ENCODE assay signal across 1 cellular context in the genomic region with DNA sequence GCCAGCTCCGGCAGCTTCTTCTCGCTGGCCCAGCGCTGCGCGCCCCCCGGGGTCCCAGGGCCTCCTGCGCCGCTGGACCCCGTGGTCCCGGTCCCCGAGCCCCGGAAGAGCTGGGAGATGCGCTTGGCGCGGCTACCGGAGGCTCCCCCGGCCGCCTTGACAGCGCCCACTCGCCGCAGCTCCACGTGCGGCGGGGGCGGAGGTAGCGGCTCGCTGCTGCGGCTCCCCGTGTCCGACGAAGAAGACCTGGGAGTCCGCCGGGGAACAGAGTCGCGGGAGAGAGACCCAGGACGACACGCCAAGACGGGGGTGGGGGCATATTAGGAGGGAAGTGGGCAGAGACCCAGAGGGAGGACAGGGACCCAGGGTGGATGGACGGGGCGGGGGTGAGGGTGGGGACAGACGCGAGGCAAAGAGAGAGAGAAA.
TF ChIP-seq lines count a peak whose summit lies in the region.

No MANE protein-coding gene starts in this region.

TF ChIP-seq in IMR-90, 13 proteins besides CTCF, POLR2A, EP300 and RAD21 (continued from another document):
- TF ChIP-seq, protein P1, sequence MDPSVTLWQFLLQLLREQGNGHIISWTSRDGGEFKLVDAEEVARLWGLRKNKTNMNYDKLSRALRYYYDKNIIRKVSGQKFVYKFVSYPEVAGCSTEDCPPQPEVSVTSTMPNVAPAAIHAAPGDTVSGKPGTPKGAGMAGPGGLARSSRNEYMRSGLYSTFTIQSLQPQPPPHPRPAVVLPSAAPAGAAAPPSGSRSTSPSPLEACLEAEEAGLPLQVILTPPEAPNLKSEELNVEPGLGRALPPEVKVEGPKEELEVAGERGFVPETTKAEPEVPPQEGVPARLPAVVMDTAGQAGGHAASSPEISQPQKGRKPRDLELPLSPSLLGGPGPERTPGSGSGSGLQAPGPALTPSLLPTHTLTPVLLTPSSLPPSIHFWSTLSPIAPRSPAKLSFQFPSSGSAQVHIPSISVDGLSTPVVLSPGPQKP (IDR thresholded peaks at IDR 0.05; ENCODE audit: borderline replicate concordance, low read depth, low read length): no peak
- TF ChIP-seq RCOR1 (IDR thresholded peaks at IDR 0.05; ENCODE audit: insufficient replicate concordance, low read length): no peak
- TF ChIP-seq, protein P2, sequence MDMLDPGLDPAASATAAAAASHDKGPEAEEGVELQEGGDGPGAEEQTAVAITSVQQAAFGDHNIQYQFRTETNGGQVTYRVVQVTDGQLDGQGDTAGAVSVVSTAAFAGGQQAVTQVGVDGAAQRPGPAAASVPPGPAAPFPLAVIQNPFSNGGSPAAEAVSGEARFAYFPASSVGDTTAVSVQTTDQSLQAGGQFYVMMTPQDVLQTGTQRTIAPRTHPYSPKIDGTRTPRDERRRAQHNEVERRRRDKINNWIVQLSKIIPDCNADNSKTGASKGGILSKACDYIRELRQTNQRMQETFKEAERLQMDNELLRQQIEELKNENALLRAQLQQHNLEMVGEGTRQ (IDR thresholded peaks at IDR 0.05; ENCODE audit: low read depth, low read length): no peak
- TF ChIP-seq FOS (IDR thresholded peaks at IDR 0.05; ENCODE audit: low read depth, low read length): no peak
- TF ChIP-seq CEBPB (IDR thresholded peaks at IDR 0.05; ENCODE audit: low read depth, low read length): no peak
- TF ChIP-seq SMC3 (IDR thresholded peaks at IDR 0.05; ENCODE audit: low read depth, low read length): no peak
- no peak for TF ChIP-seq CHD1 (IDR thresholded peaks at IDR 0.05; ENCODE audit: low read depth, low read length)
- TF ChIP-seq MXI1 (IDR thresholded peaks at IDR 0.05; ENCODE audit: borderline replicate concordance, low read depth, low read length): no peak
- TF ChIP-seq MAZ (IDR thresholded peaks at IDR 0.05; ENCODE audit: borderline replicate concordance, low read depth, low read length): no peak
- TF ChIP-seq NFE2L2 (IDR thresholded peaks at IDR 0.05; ENCODE audit: low read depth, low read length): no peak
- TF ChIP-seq MAFK (IDR thresholded peaks at IDR 0.05; ENCODE audit: low read depth, low read length): no peak
- TF ChIP-seq RFX5 (IDR thresholded peaks at IDR 0.05; ENCODE audit: low read depth, low read length): no peak
TF ChIP-seq in IMR-90: peak in this region for 0.
